14 cellular contexts compared by ENCODE assay signal in the genomic region with DNA sequence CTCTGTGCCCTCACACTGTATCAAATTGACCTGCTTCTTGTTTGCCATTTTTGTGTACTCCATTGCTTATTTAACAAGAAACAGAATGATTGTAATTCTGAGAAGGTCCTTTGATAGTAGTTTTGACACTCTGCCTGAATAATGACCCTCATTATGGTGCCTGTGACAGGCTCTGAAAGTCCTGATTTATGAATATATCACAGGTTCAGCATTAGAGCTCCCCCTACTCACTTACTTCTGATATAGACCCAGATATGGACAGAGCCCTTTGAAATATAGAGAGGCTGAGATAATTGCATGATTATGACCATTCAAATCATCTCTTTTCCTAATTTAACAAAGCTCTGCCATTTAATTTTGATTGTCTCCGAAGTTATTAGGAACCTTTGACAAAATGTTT.
"Had no signal": no experiment of that assay in that cellular context is flagged by ENCODE, and none has a peak within 500 bp of the region (broad histone marks: within the 10 kb centered on the region; RNA-seq: fewer than 3 reads in every experiment).

No MANE protein-coding gene starts in this region.

- H3K27ac ChIP-seq: brain microvascular endothelial cell, left lung, upper lobe of right lung had no signal

- H3K27me3 ChIP-seq: brain microvascular endothelial cell, left lung, upper lobe of right lung had no signal

- ATAC-seq: activated CD8-positive, alpha-beta T cell treated with anti-CD3 and anti-CD28 coated beads, Interleukin-2, amount 10 ng/mL, durations not matched to agents 7 days and 5 days; left lung; upper lobe of right lung had no signal

- H3K9me3 ChIP-seq: left lung, upper lobe of right lung had no signal

- H3K4me3 ChIP-seq: left lung, upper lobe of right lung had no signal

- H3K36me3 ChIP-seq: brain microvascular endothelial cell, left lung, upper lobe of right lung had no signal

- H3K4me1 ChIP-seq: left lung, upper lobe of right lung had no signal

- DNase-seq: activated CD4-positive, alpha-beta T cell treated with anti-CD3 and anti-CD28 coated beads, Interleukin-2, amount 10 ng/mL, durations not matched to agents 7 days and 5 days; activated CD8-positive, alpha-beta T cell treated with anti-CD3 and anti-CD28 coated beads, Interleukin-2, amount 10 ng/mL, durations not matched to agents 7 days and 5 days; activated naive CD4-positive, alpha-beta T cell treated with Interleukin-2 at 50 U/mL for 16 hours; activated T-cell treated with anti-CD3 and anti-CD28 coated beads, Interleukin-2, amount 50 U/mL, for 24 hours; anterior cingulate cortex; brain microvascular endothelial cell; central memory CD4-positive, alpha-beta T cell; foreskin melanocyte; glutamatergic neuron; hippocampal formation; left lung; nephron progenitor cell; stimulated activated naive CD4-positive, alpha-beta T cell; upper lobe of right lung had no signal
